Comparison of ENCODE assay signal across 7 cellular contexts in the genomic region with DNA sequence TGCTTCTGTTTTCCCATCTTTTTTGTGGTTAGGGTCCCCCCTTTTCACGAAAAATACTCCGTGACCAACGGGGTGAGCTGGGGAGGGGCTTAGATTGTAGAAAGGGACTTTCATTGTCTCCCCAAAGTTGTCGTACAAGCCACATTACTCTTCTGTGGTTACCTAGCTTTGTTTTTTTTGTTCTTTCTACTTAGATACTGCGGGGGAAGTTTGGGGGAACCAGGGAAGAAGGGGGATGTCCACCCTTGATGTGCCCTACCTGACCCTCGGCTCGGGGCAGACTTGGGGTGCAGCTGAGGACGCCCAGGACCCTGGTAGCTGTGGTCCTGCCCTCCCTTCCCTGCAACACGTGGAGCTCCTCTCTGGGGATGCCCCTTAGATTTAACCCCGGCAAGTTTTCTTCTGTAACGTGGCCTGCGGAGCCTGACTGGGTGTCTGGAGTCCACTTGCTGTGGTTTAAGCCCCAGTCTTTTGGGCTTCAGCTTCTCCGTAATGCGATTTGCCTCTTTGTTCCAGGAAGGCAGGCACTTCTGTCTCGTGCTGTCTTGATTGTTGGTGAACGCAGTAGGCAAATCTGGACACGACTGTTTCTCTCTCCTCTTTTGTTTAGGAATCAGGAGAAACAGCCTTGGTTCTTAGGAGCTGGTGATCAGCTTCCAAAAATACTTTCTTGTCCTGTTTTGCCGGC. TPM values are rescaled to one million over a fixed set of nuclear protein-coding genes. Genes with fewer than 3 reads are reported as not detected.
A peak's percentile ranks its signal among the peaks of the same experiment; 100 is the strongest.
DNase-seq lines count a peak whose midpoint lies in the region; ATAC-seq and TF ChIP-seq lines count a peak whose summit lies in the region.

No MANE protein-coding gene starts in this region.

- no peaks in the 10 kb centered on the region for H3K27me3 Mint-ChIP-seq in naive B cell

- peak overlapping the region; percentile 83 to 96 (median 87) for H3K27ac ChIP-seq in thyroid gland

- peaks cover 0 to 2% of the 10 kb centered on the region in 2 donors for H3K36me3 Mint-ChIP-seq in naive B cell

- H3K9me3 ChIP-seq in thyroid gland, result no peaks in the 10 kb centered on the region

- H3K4me3 Mint-ChIP-seq in naive B cell, result peak overlapping the region; percentile 90 to 97 (median 94)

- intact Hi-C loops in thyroid gland (cut with DNase I), result no loop called here

- peaks cover 14 to 22% of the 10 kb centered on the region in 2 donors for H3K4me1 ChIP-seq in thyroid gland

- no peaks in the 10 kb centered on the region for H3K27me3 ChIP-seq in thyroid gland

- no peak for TF ChIP-seq CTCF in thyroid gland (IDR thresholded peaks at IDR 0.05)

- peak overlapping the region; percentile 93 to 99 (median 96) for H3K27ac Mint-ChIP-seq in naive B cell

- H3K4me1 Mint-ChIP-seq in naive B cell, result peaks cover 28 to 56% (median 48%) of the 10 kb centered on the region in 3 donors

- DNase-seq in NCI-H524 (lab: John Stamatoyannopoulos, UW), result peak; percentile 38 to 66
- peak; percentile 23 for DNase-seq in activated T-cell treated with anti-CD3 and anti-CD28 coated beads for 48 hours (ENCODE audit: low read depth)
- peak; percentile 46 to 47 for DNase-seq in erythroblast (lab: John Stamatoyannopoulos, UW)
- peak; percentile 20 for DNase-seq in naive B cell
- peak; percentile 51 to 54 for DNase-seq in thyroid gland
- DNase-seq in Ammon's horn (ENCODE audit: low spot score), result no peak

- no peak for TF ChIP-seq POLR2A in erythroblast (IDR thresholded peaks at IDR 0.05; ENCODE audit: low read length)
- TF ChIP-seq POLR2A in thyroid gland (IDR thresholded peaks at IDR 0.05), result peak in 1 of 2 donors; percentile 59

- peak; percentile 25 for ATAC-seq in GM19035 (IDR thresholded peaks at IDR 0.05; ENCODE audit: unreplicated experiment)
- ATAC-seq in naive B cell (ENCODE audit: low read depth in 2 of 2), result peak; percentile 51 to 56

- H3K9me3 Mint-ChIP-seq in naive B cell, result peaks cover 0 to under 1% (median 0%) of the 10 kb centered on the region in 7 donors

- 1 to 2% methylated on average over 18 of the region's 18 CpGs for WGBS in thyroid gland, 2 donors

- peak overlapping the region; percentile 78 to 99 (median 86) for H3K4me3 ChIP-seq in thyroid gland (replicated peaks in 1 of 3)

- H3K36me3 ChIP-seq in thyroid gland, result no peaks in the 10 kb centered on the region

RNA-seq across cellular contexts. Expression of gene ABCC1, which starts 0.9 kb away (rescaled TPM):
- polyA plus RNA-seq in naive B cell (ENCODE audit: low read depth in 6 of 6), result 1 to 10 TPM; 2.9 to 9.0 (median 5.3) TPM
- total RNA-seq in thyroid gland, result 10 to 100 TPM; 42.7 to 76.7 (median 70.1) TPM
